In genomic region chr14:99725774-99726537, GRCh38 we compare ENCODE assay signal across 19 cellular contexts. TPM values are rescaled to one million over a fixed set of nuclear protein-coding genes. Genes with fewer than 3 reads are reported as not detected.
DNase-seq lines count a peak whose midpoint lies in the region; ATAC-seq, FAIRE-seq and TF ChIP-seq lines count a peak whose summit lies in the region.
"Had no signal": no experiment of that assay in that cellular context is flagged by ENCODE, and none has a peak within 500 bp of the region (broad histone marks: within the 10 kb centered on the region; RNA-seq: fewer than 3 reads in every experiment).

No MANE protein-coding gene starts in this region.

- TF ChIP-seq EP300 in A549 (IDR thresholded peaks at IDR 0.05): no peak

- H3K4me2 ChIP-seq in A549: no peak overlapping the region

- CTCF ChIA-PET in A549 (lab: Yijun Ruan, JAX): interaction anchor here (0.9 to 19.6 kb wide), 4 partner anchors 10 to 174 kb away, joined by 3 to 260 read pairs (median 4); no protein-coding TSS in a partner anchor

- TF ChIP-seq RAD21 in A549 (conservative IDR thresholded peaks at IDR 0.05 in 1 of 2, IDR thresholded peaks at IDR 0.05 in 1 of 2): no peak

- peaks cover 4% of the 10 kb centered on the region; the same call in 2 of the 3 replicates for H3K4me1 ChIP-seq in A549

- no peak for TF ChIP-seq CTCF in A549 (IDR thresholded peaks at IDR 0.05)
- TF ChIP-seq CTCF in GM10266 (IDR thresholded peaks at IDR 0.05; ENCODE audit: control insufficient read depth, insufficient read depth, low read depth, missing control alignments): no peak

- POLR2A ChIA-PET in A549 (lab: Yijun Ruan, JAX): no interaction called here

- H3K9me3 ChIP-seq in A549: no peaks in the 10 kb centered on the region
- H3K9me3 ChIP-seq: Caco-2, gastroesophageal sphincter, testis had no signal

- H3K4me3 ChIP-seq in A549: no peak overlapping the region
- H3K4me3 ChIP-seq: gastroesophageal sphincter, testis had no signal

- TF ChIP-seq POLR2A in A549 (IDR thresholded peaks at IDR 0.05; ENCODE audit: low read length): no peak

- DNase-seq in A549 (ENCODE audit: low read depth in 1 of 2, low spot score in 1 of 2) (no peak), ELF-1 (ENCODE audit: low read depth, low spot score) (peak; percentile 69), mesenteric fat pad (ENCODE audit: low spot score) (peak; percentile 64), GM10266 (ENCODE audit: extremely low spot score) (no peak), HuH-7.5 (ENCODE audit: low spot score) (no peak)
- DNase-seq in activated CD8-positive, alpha-beta memory T cell treated with anti-CD3 and anti-CD28 coated beads, Interleukin-2, amount 50 U/mL, for 48 hours: peak; percentile 35
- no peak for DNase-seq in stimulated activated CD4-positive, alpha-beta T cell treated with anti-CD3 and anti-CD28 coated beads, Interleukin-4, amount 100 ng/mL, for 4 hours
- DNase-seq: activated CD8-positive, alpha-beta T cell treated with anti-CD3 and anti-CD28 coated beads, Interleukin-2, amount 10 ng/mL, durations not matched to agents 7 days and 5 days; amygdala; erythroblast; NCI-H2171; stimulated activated CD4-positive, alpha-beta T cell treated with anti-CD3 and anti-CD28 coated beads, Interleukin-2, amount 100 ng/mL, for 48 hours; SW 1271; testis had no signal

- 78% methylated on average over 16 of the region's 18 CpGs for WGBS in A549 (ENCODE audit: missing lambda C conversion rate)

- H3K27ac ChIP-seq in A549: no peak overlapping the region
- H3K27ac ChIP-seq: gastroesophageal sphincter, testis had no signal

- no peak for FAIRE-seq in A549 (lab: Jason Lieb, UNC)
- FAIRE-seq: colon had no signal

- no peak for ATAC-seq in A549
- ATAC-seq in GM18873 (IDR thresholded peaks at IDR 0.05; ENCODE audit: low FRiP score, unreplicated experiment): no peak
- ATAC-seq: activated CD8-positive, alpha-beta T cell treated with anti-CD3 and anti-CD28 coated beads, Interleukin-2, amount 10 ng/mL, durations not matched to agents 7 days and 5 days; gastroesophageal sphincter had no signal

TF ChIP-seq in A549, 52 proteins besides CTCF, POLR2A, EP300 and RAD21:
- TF ChIP-seq ATOH8 (CRISPR knock-in tag; IDR thresholded peaks at IDR 0.05; ENCODE audit: low read depth): no peak
- TF ChIP-seq CEBPB (IDR thresholded peaks at IDR 0.05): no peak
- 0 out of 2 replicates have a peak, but pooled peaks have one; percentile 56 for TF ChIP-seq KDM1A (IDR thresholded peaks at IDR 0.05; ENCODE audit: low read depth)

RNA-seq across cellular contexts. Expression of gene CYP46A1, which starts 41.9 kb away (rescaled TPM):
- polyA plus RNA-seq in A549 (2011; rRNA removed): 0.06 and 0.09 TPM in 2 replicates
- polyA plus RNA-seq in A549 (2012; cell fraction: cytosol; rRNA removed): 0.07 and 0.08 TPM in 2 replicates
- polyA plus RNA-seq in A549 (2012; cell fraction: nucleus; rRNA removed): 0.22 and 0.65 TPM in 2 replicates
- polyA plus RNA-seq in A549 (2017; fragmentation: RNase III; extraction: RNeasy Plus Mini Kit Qiagen cat#74134 plus additional on column Dnase treatment): 0.12 to 0.13 TPM (median 0.13 TPM) in 3 replicates
- 0.15 and 0.41 TPM in 2 replicates for polyA minus RNA-seq in A549 (2011; rRNA and poly(A)+ RNA removed)
- 3.1 TPM for total RNA-seq in mesenteric fat pad
- total RNA-seq: activated CD8-positive, alpha-beta T cell treated with anti-CD3 and anti-CD28 coated beads, Interleukin-2, amount 10 ng/mL, durations not matched to agents 7 days and 5 days had no signal
- polyA plus RNA-seq: IgD-negative memory B cell had no signal

Comparison
In these comparisons a context has a peak if more than half of its experiments do, and no peak if none do; other contexts are left out.
1. DNase-seq: peak in ELF-1 (single experiment), activated CD8-positive, alpha-beta memory T cell treated with anti-CD3 and anti-CD28 coated beads, Interleukin-2, amount 50 U/mL, for 48 hours (single experiment) and mesenteric fat pad (single experiment); none in A549 (0 of 2), GM10266 (single experiment), HuH-7.5 (single experiment) and stimulated activated CD4-positive, alpha-beta T cell treated with anti-CD3 and anti-CD28 coated beads, Interleukin-4, amount 100 ng/mL, for 4 hours (0 of 2).